ENCODE assay signal across 17 cellular contexts in genomic region chrX:77505227-77505626, GRCh38. TPM values are rescaled to one million over a fixed set of nuclear protein-coding genes. Genes with fewer than 3 reads are reported as not detected.
DNase-seq lines count a peak whose midpoint lies in the region; TF ChIP-seq lines count a peak whose summit lies in the region.
"Had no signal": no experiment of that assay in that cellular context is flagged by ENCODE, and none has a peak within 500 bp of the region (broad histone marks: within the 10 kb centered on the region; RNA-seq: fewer than 3 reads in every experiment).

No MANE protein-coding gene starts in this region.

- DNase-seq in Calu3: peak; percentile 1
- DNase-seq in H4 (ENCODE audit: low spot score): peak; percentile 11
- DNase-seq in amniotic epithelial cell (ENCODE audit: low read depth): peak; percentile 53
- no peak for DNase-seq in cerebellar nuclear complex (lab: John Stamatoyannopoulos, UW)
- DNase-seq in activated CD4-positive, alpha-beta T cell treated with anti-CD3 and anti-CD28 coated beads for 1 hour: no peak
- DNase-seq in stimulated activated CD4-positive, alpha-beta T cell treated with anti-CD3 and anti-CD28 coated beads, Interleukin-12 subunit alpha, Interleukin-12 subunit beta, amount 100 ng/mL, for 4 hours: no peak
- no peak for DNase-seq in posterior cingulate gyrus
- DNase-seq: activated CD8-positive, alpha-beta memory T cell treated with anti-CD3 and anti-CD28 coated beads, Interleukin-2, amount 10 ng/mL, durations not matched to agents 7 days and 5 days; NCI-H774; retina; upper lobe of left lung had no signal

- CTCF ChIA-PET in Calu3 (lab: Charles Lee): no interaction called here

- no peaks in the 10 kb centered on the region for H3K9me3 Mint-ChIP-seq in Calu3 (ENCODE audit: low read depth, unreplicated experiment)

- H3K4me1 ChIP-seq in mesodermal cell (ENCODE audit: control insufficient read depth, insufficient read depth, low read length, poor library complexity, severe bottlenecking): peaks cover 3% of the 10 kb centered on the region
- H3K4me1 ChIP-seq: breast epithelium, gastroesophageal sphincter, upper lobe of left lung had no signal

- no peak overlapping the region for H3K4me3 ChIP-seq in mesodermal cell (ENCODE audit: extremely low read depth, insufficient read depth, low read length, poor library complexity, severe bottlenecking)
- H3K4me3 ChIP-seq: breast epithelium, gastroesophageal sphincter, K562, upper lobe of left lung had no signal

- peaks cover 11% of the 10 kb centered on the region for H3K36me3 ChIP-seq in mesodermal cell (ENCODE audit: control insufficient read depth, insufficient read depth, low read length)
- H3K36me3 ChIP-seq: breast epithelium had no signal

- no peak overlapping the region for H3K27ac Mint-ChIP-seq in Calu3 (ENCODE audit: unreplicated experiment)
- H3K27ac Mint-ChIP-seq: activated CD8-positive, alpha-beta memory T cell treated with anti-CD3 and anti-CD28 coated beads, Interleukin-2, amount 10 ng/mL, durations not matched to agents 7 days and 5 days had no signal

- H3K36me3 Mint-ChIP-seq in Calu3 (ENCODE audit: insufficient read depth, unreplicated experiment): peaks cover 10% of the 10 kb centered on the region

- H3K4me1 Mint-ChIP-seq in Calu3 (ENCODE audit: low read depth, unreplicated experiment): peaks cover 8% of the 10 kb centered on the region
- H3K4me1 Mint-ChIP-seq: activated CD8-positive, alpha-beta memory T cell treated with anti-CD3 and anti-CD28 coated beads, Interleukin-2, amount 10 ng/mL, durations not matched to agents 7 days and 5 days had no signal

- no peaks in the 10 kb centered on the region for H3K9me3 ChIP-seq in mesodermal cell (ENCODE audit: control insufficient read depth, low read length)
- H3K9me3 ChIP-seq: breast epithelium, gastroesophageal sphincter, upper lobe of left lung had no signal

- H3K4me3 Mint-ChIP-seq in Calu3 (ENCODE audit: low read depth, unreplicated experiment): no peak overlapping the region
- H3K4me3 Mint-ChIP-seq: activated CD8-positive, alpha-beta memory T cell treated with anti-CD3 and anti-CD28 coated beads, Interleukin-2, amount 10 ng/mL, durations not matched to agents 7 days and 5 days had no signal

- intact Hi-C loops in Calu3 (cut with micrococcal nuclease; ENCODE audit: unreplicated experiment): loop anchor here (10.0 kb wide), 1 partner anchor 520 kb away; no protein-coding TSS in a partner anchor
- intact Hi-C loops in posterior cingulate gyrus (cut with DNase I): no loop called here

- 86% methylated on average over 1 of the region's 2 CpGs for WGBS in mesodermal cell (ENCODE audit: insufficient coverage in 2 of 2), 2 experiments

- BruUV-seq in Calu3 (replicated peaks; lab: Mats Ljungman, UMichigan): no TSS peak

- no peaks in the 10 kb centered on the region for H3K27me3 Mint-ChIP-seq in Calu3 (ENCODE audit: unreplicated experiment)
- H3K27me3 Mint-ChIP-seq: activated CD8-positive, alpha-beta memory T cell treated with anti-CD3 and anti-CD28 coated beads, Interleukin-2, amount 10 ng/mL, durations not matched to agents 7 days and 5 days had no signal

- peak overlapping the region; percentile 29 for H3K27ac ChIP-seq in mesodermal cell (ENCODE audit: low read depth, low read length, severe bottlenecking)
- H3K27ac ChIP-seq: breast epithelium, gastroesophageal sphincter, upper lobe of left lung had no signal

- TF ChIP-seq CTCF in Calu3 (IDR thresholded peaks at IDR 0.05; ENCODE audit: unreplicated experiment): no peak

RNA-seq across cellular contexts. Expression of gene FGF16, which starts 58.0 kb away (rescaled TPM):
- not detected in 2 replicates for total RNA-seq in Calu3 (2022)
- total RNA-seq in H4 (2014; rRNA removed; shearing (Covaris generic)): not detected in 2 replicates
- not detected for polyA plus RNA-seq in mesodermal cell (2013, experiment 1 of 2)
- polyA plus RNA-seq in mesodermal cell (2013, experiment 2 of 2): not detected
- total RNA-seq: activated CD8-positive, alpha-beta memory T cell treated with anti-CD3 and anti-CD28 coated beads, Interleukin-2, amount 10 ng/mL, durations not matched to agents 7 days and 5 days; K562; left lobe of liver; T-helper 1 cell treated with Interleukin-12 subunit alpha and Interleukin-12 subunit beta and Interleukin-4 antibody, amounts not matched to agents 30 ng/mL and 1 ng/mL, for 36 hours had no signal
- polyA plus RNA-seq: K562 had no signal

Comparison
In these comparisons a context has a peak if more than half of its experiments do, and no peak if none do; other contexts are left out.
1. DNase-seq: peak in Calu3 (single experiment), H4 (single experiment) and amniotic epithelial cell (single experiment); none in cerebellar nuclear complex (0 of 2), activated CD4-positive, alpha-beta T cell treated with anti-CD3 and anti-CD28 coated beads for 1 hour (single experiment), stimulated activated CD4-positive, alpha-beta T cell treated with anti-CD3 and anti-CD28 coated beads, Interleukin-12 subunit alpha, Interleukin-12 subunit beta, amount 100 ng/mL, for 4 hours (single experiment) and posterior cingulate gyrus (0 of 10).